In the genomic region with DNA sequence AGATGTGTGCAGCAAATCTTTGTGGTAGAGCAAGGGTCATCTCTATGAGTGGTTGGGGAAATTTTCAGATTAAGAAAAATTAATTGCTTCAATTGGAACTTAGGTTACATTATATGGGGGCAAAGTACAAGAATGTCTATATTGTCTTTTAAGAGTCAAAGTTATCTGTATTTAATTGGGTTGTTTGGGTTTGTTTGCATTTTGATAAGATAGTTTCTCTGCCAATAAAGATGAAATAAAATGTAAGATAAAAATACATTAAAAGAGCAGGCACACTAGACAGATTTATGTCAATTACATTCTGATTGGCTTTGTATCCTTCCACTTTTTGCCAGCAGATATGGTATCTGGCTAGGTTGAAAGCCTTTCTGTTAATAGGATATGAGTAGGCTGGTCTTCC, we compare ENCODE assay signal across 10 cellular contexts.
"Had no signal": no experiment of that assay in that cellular context is flagged by ENCODE, and none has a peak within 500 bp of the region (broad histone marks: within the 10 kb centered on the region; RNA-seq: fewer than 3 reads in every experiment).

No MANE protein-coding gene starts in this region.

- H3K36me3 Mint-ChIP-seq: IgD-negative memory B cell had no signal

- H3K9me3 ChIP-seq: HAP-1 had no signal

- H3K4me3 ChIP-seq: GM23248, HAP-1 had no signal

- DNase-seq: GM23248, GOT3, H7, HFFc6, KBM-7 had no signal

- H3K27ac ChIP-seq: GM23248, HL-60 had no signal

- H3K27ac Mint-ChIP-seq: HFFc6, IgD-negative memory B cell had no signal

- H3K4me1 ChIP-seq: HAP-1 had no signal

- ATAC-seq: HCT116, HepG2 had no signal

- H3K4me3 Mint-ChIP-seq: HFFc6, IgD-negative memory B cell had no signal

- FAIRE-seq: HepG2 had no signal

- H3K27me3 Mint-ChIP-seq: IgD-negative memory B cell had no signal

- H3K4me1 Mint-ChIP-seq: IgD-negative memory B cell had no signal

- H3K36me3 ChIP-seq: HAP-1 had no signal
